23 cellular contexts compared by ENCODE assay signal in the genomic region with DNA sequence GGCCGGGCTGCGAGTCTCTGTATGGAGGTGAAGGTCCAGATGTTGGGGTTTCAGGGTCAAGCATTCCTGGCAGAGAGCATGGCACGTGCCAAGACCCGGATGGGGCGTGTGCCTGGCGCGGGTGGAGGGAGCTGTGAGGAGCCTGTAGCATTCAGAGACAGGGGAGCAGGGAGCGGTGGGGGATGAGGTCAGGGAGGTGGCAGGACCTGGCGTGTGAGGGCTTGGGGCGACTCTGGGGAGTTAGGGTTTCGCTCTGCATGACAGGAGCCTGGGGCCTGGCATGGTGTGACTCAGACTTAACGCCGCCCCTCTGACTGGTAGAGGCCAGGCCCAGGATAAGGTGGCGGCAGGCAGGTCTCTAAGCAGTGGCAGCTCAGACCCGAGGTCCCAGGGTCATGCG.
DNase-seq lines count a peak whose midpoint lies in the region; ATAC-seq and TF ChIP-seq lines count a peak whose summit lies in the region.
"Had no signal": no experiment of that assay in that cellular context is flagged by ENCODE, and none has a peak within 500 bp of the region (broad histone marks: within the 10 kb centered on the region; RNA-seq: fewer than 3 reads in every experiment).

No MANE protein-coding gene starts in this region.

- TF ChIP-seq POLR2A in transverse colon (IDR thresholded peaks at IDR 0.05): no peak

- intact Hi-C loops in activated naive CD4-positive, alpha-beta T cell treated with anti-CD3 and anti-CD28 coated beads for 36 hours (cut with micrococcal nuclease): no loop called here
- intact Hi-C loops in transverse colon (cut with DNase I; ENCODE audit: low total_unique reads): no loop called here

- no peak for TF ChIP-seq EP300 in transverse colon (IDR thresholded peaks at IDR 0.05; ENCODE audit: low read depth)

- H3K9me3 Mint-ChIP-seq in activated naive CD4-positive, alpha-beta T cell treated with anti-CD3 and anti-CD28 coated beads for 36 hours: no peaks in the 10 kb centered on the region
- H3K9me3 Mint-ChIP-seq: activated B cell treated with CpG ODN at 0.5 μM for 24 hours; CD8-positive, alpha-beta memory T cell; dendritic cell treated with granulocyte-macrophage colony-stimulating factor and Interleukin-4, amounts not matched to agents 40 ng/mL and 50 ng/mL, for 4 days had no signal

- no peaks in the 10 kb centered on the region for H3K36me3 ChIP-seq in transverse colon
- H3K36me3 ChIP-seq: tibial nerve had no signal

- H3K27ac ChIP-seq in transverse colon: no peak overlapping the region
- H3K27ac ChIP-seq: tibial nerve had no signal

- H3K36me3 Mint-ChIP-seq in activated naive CD4-positive, alpha-beta T cell treated with anti-CD3 and anti-CD28 coated beads for 36 hours (ENCODE audit: low read depth): no peaks in the 10 kb centered on the region
- H3K36me3 Mint-ChIP-seq: CD8-positive, alpha-beta memory T cell had no signal

- no peak overlapping the region for H3K4me3 Mint-ChIP-seq in activated naive CD4-positive, alpha-beta T cell treated with anti-CD3 and anti-CD28 coated beads for 36 hours
- H3K4me3 Mint-ChIP-seq: activated B cell treated with CpG ODN at 0.5 μM for 24 hours; CD8-positive, alpha-beta memory T cell; dendritic cell treated with granulocyte-macrophage colony-stimulating factor and Interleukin-4, amounts not matched to agents 40 ng/mL and 50 ng/mL, for 4 days had no signal

- no peaks in the 10 kb centered on the region for H3K4me1 ChIP-seq in transverse colon

- ATAC-seq in esophagus mucosa: peak; percentile 38
- ATAC-seq in HG03469 (IDR thresholded peaks at IDR 0.05; ENCODE audit: unreplicated experiment): no peak
- no peak for ATAC-seq in HG03520 (IDR thresholded peaks at IDR 0.05; ENCODE audit: unreplicated experiment)

- no peaks in the 10 kb centered on the region for H3K27me3 Mint-ChIP-seq in activated naive CD4-positive, alpha-beta T cell treated with anti-CD3 and anti-CD28 coated beads for 36 hours (ENCODE audit: low read depth)
- H3K27me3 Mint-ChIP-seq: activated B cell treated with CpG ODN at 0.5 μM for 24 hours; dendritic cell treated with granulocyte-macrophage colony-stimulating factor and Interleukin-4, amounts not matched to agents 40 ng/mL and 50 ng/mL, for 4 days had no signal

- no peak overlapping the region for H3K4me3 ChIP-seq in transverse colon
- H3K4me3 ChIP-seq: tibial nerve had no signal

- peaks cover 14% of the 10 kb centered on the region for H3K4me1 Mint-ChIP-seq in activated naive CD4-positive, alpha-beta T cell treated with anti-CD3 and anti-CD28 coated beads for 36 hours (ENCODE audit: low read depth)

- in situ Hi-C loops in transverse colon (cut with MboI; ENCODE audit: low pct_ligation_motif_present in 1 of 4, low pct_unique_long_range_greater_than_20kb in 1 of 4, low sequenced_read_pairs in 3 of 4): loop anchor here in 1 of 4 donors (25.0 kb wide), 1 partner anchor 539 kb away; no protein-coding TSS in a partner anchor
- in situ Hi-C loops in GM13977 (cut with MboI; ENCODE audit: low pct_unique_long_range_greater_than_20kb, low sequenced_read_pairs, unreplicated experiment): no loop called here

- peak; percentile 2 for DNase-seq in activated naive CD4-positive, alpha-beta T cell treated with anti-CD3 and anti-CD28 coated beads for 36 hours
- no peak for DNase-seq in activated naive CD4-positive, alpha-beta T cell treated with Interleukin-2 at 50 U/mL for 16 hours
- DNase-seq in mesenteric fat pad (ENCODE audit: low spot score) (peak; percentile 49), transverse colon (peak; percentile 5), GM13977 (ENCODE audit: low spot score) (no peak)
- DNase-seq: activated B cell treated with CpG ODN at 0.5 μM for 24 hours, anterior cingulate cortex, caudate nucleus, islet precursor cell, NCI-H1417 treated with DMSO at 0.1 percent for 48 hours, NCI-H2081 treated with DMSO at 0.1 percent for 48 hours, NCI-H345, NCI-H774, nucleus accumbens, SIG-M5, SW 1271, T1000 had no signal

- no peak for TF ChIP-seq CTCF in transverse colon (IDR thresholded peaks at IDR 0.05)
- no peak for TF ChIP-seq CTCF in GM13977 (IDR thresholded peaks at IDR 0.05; ENCODE audit: extremely low read depth, insufficient read depth, missing control alignments)

- CTCF ChIA-PET in activated naive CD4-positive, alpha-beta T cell treated with anti-CD3 and anti-CD28 coated beads for 36 hours (lab: Charles Lee): interaction anchor here (0.8 kb wide), 1 partner anchor 17 kb away, joined by 3 read pairs; no protein-coding TSS in a partner anchor

- no peaks in the 10 kb centered on the region for H3K9me3 ChIP-seq in transverse colon
- H3K9me3 ChIP-seq: tibial nerve had no signal

- no peak overlapping the region for H3K27ac Mint-ChIP-seq in activated naive CD4-positive, alpha-beta T cell treated with anti-CD3 and anti-CD28 coated beads for 36 hours
- H3K27ac Mint-ChIP-seq: activated B cell treated with CpG ODN at 0.5 μM for 24 hours; dendritic cell treated with granulocyte-macrophage colony-stimulating factor and Interleukin-4, amounts not matched to agents 40 ng/mL and 50 ng/mL, for 4 days had no signal

- WGBS in transverse colon (ENCODE audit: low coverage in 1 of 2), 2 donors: 91 to 93% methylated on average over 12 to 16 of the region's 16 CpGs

- no peaks in the 10 kb centered on the region for H3K27me3 ChIP-seq in transverse colon
- H3K27me3 ChIP-seq: tibial nerve had no signal

Comparison
In these comparisons a context has a peak if more than half of its experiments do, and no peak if none do; other contexts are left out.
1. DNase-seq: peak in activated naive CD4-positive, alpha-beta T cell treated with anti-CD3 and anti-CD28 coated beads for 36 hours (single experiment), mesenteric fat pad (single experiment) and transverse colon (single experiment); none in activated naive CD4-positive, alpha-beta T cell treated with Interleukin-2 at 50 U/mL for 16 hours (single experiment) and GM13977 (single experiment).